Comparison of ENCODE assay signal across 16 cellular contexts in genomic region chr10:115879372-115879771, GRCh38.
DNase-seq lines count a peak whose midpoint lies in the region; ATAC-seq and TF ChIP-seq lines count a peak whose summit lies in the region.
"Had no signal": no experiment of that assay in that cellular context is flagged by ENCODE, and none has a peak within 500 bp of the region (broad histone marks: within the 10 kb centered on the region; RNA-seq: fewer than 3 reads in every experiment).

No MANE protein-coding gene starts in this region.

- no peak for TF ChIP-seq CTCF in vagina (IDR thresholded peaks at IDR 0.05)

- H3K4me1 ChIP-seq in vagina = no peaks in the 10 kb centered on the region
- H3K4me1 ChIP-seq: colonic mucosa, right lobe of liver had no signal

- intact Hi-C loops in vagina (cut with DNase I) = no loop called here

- no peaks in the 10 kb centered on the region for H3K9me3 ChIP-seq in T-helper 17 cell (ENCODE audit: control insufficient read depth, low read length, poor library complexity, severe bottlenecking)
- no peaks in the 10 kb centered on the region for H3K9me3 ChIP-seq in vagina
- H3K9me3 ChIP-seq: colonic mucosa, right lobe of liver had no signal

- peak; percentile 73 for ATAC-seq in GM19025 (IDR thresholded peaks at IDR 0.05; ENCODE audit: low read depth, unreplicated experiment)
- ATAC-seq in GM21737 (IDR thresholded peaks at IDR 0.05; ENCODE audit: unreplicated experiment) = peak; percentile 65
- ATAC-seq in HG03103 (IDR thresholded peaks at IDR 0.05; ENCODE audit: low read depth, unreplicated experiment) = peak; percentile 65
- no peak for ATAC-seq in T-helper 17 cell
- ATAC-seq: HepG2, right lobe of liver had no signal

- no peak overlapping the region for H3K27ac ChIP-seq in vagina
- H3K27ac ChIP-seq: colonic mucosa, right lobe of liver had no signal

- no peak overlapping the region for H3K27ac Mint-ChIP-seq in T-helper 17 cell
- H3K27ac Mint-ChIP-seq: activated T-cell treated with anti-CD3 and anti-CD28 coated beads, Interleukin-2, amount 50 U/mL, for 24 hours; CD14-positive monocyte; HFFc6; nephron had no signal

- no peaks in the 10 kb centered on the region for H3K4me1 Mint-ChIP-seq in T-helper 17 cell
- H3K4me1 Mint-ChIP-seq: CD14-positive monocyte, nephron had no signal

- no peak for TF ChIP-seq POLR2A in vagina (IDR thresholded peaks at IDR 0.05)

- no peaks in the 10 kb centered on the region for H3K27me3 Mint-ChIP-seq in T-helper 17 cell
- H3K27me3 Mint-ChIP-seq: activated T-cell treated with anti-CD3 and anti-CD28 coated beads, Interleukin-2, amount 50 U/mL, for 24 hours had no signal

- DNase-seq in T-helper 17 cell = no peak
- DNase-seq in activated gamma-delta T cell (lab: John Stamatoyannopoulos, UW) = no peak
- no peak for DNase-seq in vagina (ENCODE audit: extremely low spot score in 2 of 2)
- DNase-seq in COLO668 (lab: John Stamatoyannopoulos, UW; ENCODE audit: unreplicated experiment) = no peak
- DNase-seq: activated T-cell treated with anti-CD3 and anti-CD28 coated beads, Interleukin-2, amount 50 U/mL, for 24 hours; colonic mucosa; erythroblast; HFFc6; NCI-H1105 treated with DMSO at 0.1 percent for 48 hours; right lobe of liver had no signal

- no peaks in the 10 kb centered on the region for H3K27me3 ChIP-seq in vagina
- H3K27me3 ChIP-seq: colonic mucosa, right lobe of liver had no signal

- H3K4me3 ChIP-seq in vagina = no peak overlapping the region
- H3K4me3 ChIP-seq: colonic mucosa, right lobe of liver had no signal

- no peak overlapping the region for H3K4me3 Mint-ChIP-seq in T-helper 17 cell
- H3K4me3 Mint-ChIP-seq: activated T-cell treated with anti-CD3 and anti-CD28 coated beads, Interleukin-2, amount 50 U/mL, for 24 hours; CD14-positive monocyte; HFFc6; nephron had no signal

- H3K36me3 ChIP-seq in vagina = no peaks in the 10 kb centered on the region
- H3K36me3 ChIP-seq: colonic mucosa, right lobe of liver had no signal

- H3K36me3 Mint-ChIP-seq in T-helper 17 cell (ENCODE audit: low read depth) = no peaks in the 10 kb centered on the region
- H3K36me3 Mint-ChIP-seq: CD14-positive monocyte had no signal
